Comparison of ENCODE assay signal across 10 cellular contexts in genomic region chr6:2902470-2902762, GRCh38. TPM values are rescaled to one million over a fixed set of nuclear protein-coding genes. Genes with fewer than 3 reads are reported as not detected.
A peak's percentile ranks its signal among the peaks of the same experiment; 100 is the strongest.
DNase-seq lines count a peak whose midpoint lies in the region; ATAC-seq and TF ChIP-seq lines count a peak whose summit lies in the region.
"Had no signal": no experiment of that assay in that cellular context is flagged by ENCODE, and none has a peak within 500 bp of the region (broad histone marks: within the 10 kb centered on the region; RNA-seq: fewer than 3 reads in every experiment).

No MANE protein-coding gene starts in this region.

- H3K27ac ChIP-seq in SK-N-SH (ENCODE audit: low read depth in 2 of 2, low read length in 1 of 2): no peak overlapping the region
- H3K27ac ChIP-seq in cingulate gyrus (ENCODE audit: low read depth, low read length): peak overlapping the region; percentile 79
- H3K27ac ChIP-seq in lung (ENCODE audit: low read depth in 1 of 2, low read length in 1 of 2): peak overlapping the region; percentile 77 to 97
- H3K27ac ChIP-seq in temporal lobe (ENCODE audit: low read depth, low read length): peak overlapping the region; percentile 75
- H3K27ac ChIP-seq: 22Rv1 had no signal

- TF ChIP-seq RAD21 in SK-N-SH (IDR thresholded peaks at IDR 0.05; ENCODE audit: low read length): no peak

- TF ChIP-seq EP300 in SK-N-SH (IDR thresholded peaks at IDR 0.05; ENCODE audit: borderline replicate concordance in 1 of 2, low read depth in 1 of 2, low read length in 1 of 2): no peak

- no peaks in the 10 kb centered on the region; the same call in 1 of the 2 replicates for H3K27me3 ChIP-seq in SK-N-SH (ENCODE audit: insufficient read depth)
- H3K27me3 ChIP-seq in lung (ENCODE audit: control insufficient read depth, insufficient read depth): no peaks in the 10 kb centered on the region

- WGBS in SK-N-SH (ENCODE audit: low lambda C conversion rate): 46% methylated on average over 9 of the region's 9 CpGs
- WGBS in lung, 2 donors: 4 to 5% methylated on average over 9 of the region's 9 CpGs

- ATAC-seq in SK-N-SH treated with all-trans-retinoic acid at 6 μM for 48 hours: no peak
- ATAC-seq in lung (ENCODE audit: insufficient read depth, low FRiP score): peak; percentile 45
- ATAC-seq in HG03175 (IDR thresholded peaks at IDR 0.05; ENCODE audit: unreplicated experiment): no peak
- no peak for ATAC-seq in HG03442 (IDR thresholded peaks at IDR 0.05; ENCODE audit: unreplicated experiment)
- ATAC-seq in GM21717 (IDR thresholded peaks at IDR 0.05; ENCODE audit: unreplicated experiment): no peak

- H3K4me1 ChIP-seq in SK-N-SH (ENCODE audit: control insufficient read depth in 1 of 2, insufficient read depth in 2 of 2, low read depth in 1 of 2, low read length in 1 of 2) (peaks cover 0 to 8% of the 10 kb centered on the region in 2 experiments; a peak in 1 of 4 replicates), lung (ENCODE audit: control insufficient read depth in 2 of 2, insufficient read depth in 2 of 2, low read length in 2 of 2) (peaks cover 0 to 6% of the 10 kb centered on the region in 2 donors)

- H2AFZ ChIP-seq in SK-N-SH (ENCODE audit: low read depth): peak overlapping the region; percentile 29; the same call in 1 of the 2 replicates

- no peaks in the 10 kb centered on the region for H3K9me2 ChIP-seq in SK-N-SH

- H3K9me3 ChIP-seq in SK-N-SH (no peaks in the 10 kb centered on the region), lung (ENCODE audit: control insufficient read depth in 2 of 2, insufficient read depth in 1 of 2, low read length in 1 of 2) (no peaks in the 10 kb centered on the region)

- H4K20me1 ChIP-seq in SK-N-SH (ENCODE audit: insufficient read depth): no peaks in the 10 kb centered on the region

- DNase-seq in SK-N-SH (no peak), lung (ENCODE audit: low spot score) (peak; percentile 44)

- no peak overlapping the region; the same call in 1 of the 2 replicates for H3K4me2 ChIP-seq in SK-N-SH

- no peak overlapping the region for H3K9ac ChIP-seq in SK-N-SH

- H3K4me3 ChIP-seq in SK-N-SH (ENCODE audit: low read depth in 2 of 2, low read length in 1 of 2) (peak overlapping the region in 1 of 2 experiments; percentile 32; a peak in 1 of 4 replicates), lung (peak overlapping the region; percentile 79)

- TF ChIP-seq CTCF in SK-N-SH (IDR thresholded peaks at IDR 0.05) (no peak), lung (IDR thresholded peaks at IDR 0.05; ENCODE audit: control extremely low read depth, extremely low read depth) (no peak)

- H3F3A ChIP-seq in SK-N-SH (replicated peaks; ENCODE audit: insufficient read depth): no peaks in the 10 kb centered on the region

- POLR2A ChIA-PET in SK-N-SH (lab: Yijun Ruan, JAX): no interaction called here

- no peaks in the 10 kb centered on the region for H3K79me2 ChIP-seq in SK-N-SH (ENCODE audit: insufficient read depth)

- CTCF ChIA-PET in SK-N-SH (lab: Yijun Ruan, JAX): interaction anchor here (0.7 to 1.1 kb wide), 2 partner anchors 50 to 504 kb away, joined by 3 read pairs; no protein-coding TSS in a partner anchor

- H3K36me3 ChIP-seq in SK-N-SH (replicated peaks in 1 of 2; ENCODE audit: control insufficient read depth in 1 of 2, insufficient read depth in 2 of 2, low read length in 1 of 2) (no peaks in the 10 kb centered on the region), lung (ENCODE audit: control insufficient read depth in 2 of 2, insufficient read depth in 2 of 2, low read length in 2 of 2) (peaks cover 0 to 7% of the 10 kb centered on the region in 2 donors)

TF ChIP-seq in SK-N-SH, 30 proteins besides CTCF, POLR2A, EP300 and RAD21 (continues in another document):
- no peak for TF ChIP-seq USF2 (IDR thresholded peaks at IDR 0.05; ENCODE audit: borderline replicate concordance, low read depth, low read length)
- no peak for TF ChIP-seq TAF1 (IDR thresholded peaks at IDR 0.05; ENCODE audit: borderline replicate concordance, low read depth, low read length)
- TF ChIP-seq USF1 (IDR thresholded peaks at IDR 0.05; ENCODE audit: borderline replicate concordance, low read depth): no peak
- TF ChIP-seq ZBTB33 (IDR thresholded peaks at IDR 0.05; ENCODE audit: borderline replicate concordance, low read depth): no peak
- TF ChIP-seq SMC3 (IDR thresholded peaks at IDR 0.05; ENCODE audit: low read depth, low read length): no peak
- TF ChIP-seq TEAD4 (IDR thresholded peaks at IDR 0.05; ENCODE audit: borderline replicate concordance, insufficient read depth): no peak
- no peak for TF ChIP-seq CHD2 (IDR thresholded peaks at IDR 0.05; ENCODE audit: low read length, partially characterized antibody)

TF ChIP-seq in SK-N-SH treated with all-trans-retinoic acid at 6 μM for 48 hours, 23 proteins besides CTCF, POLR2A, EP300 and RAD21:
- TF ChIP-seq ZNF8 (CRISPR knock-in tag; IDR thresholded peaks at IDR 0.05) (no peak), ZC3H10 (CRISPR knock-in tag; IDR thresholded peaks at IDR 0.05) (no peak), TCF4 (CRISPR knock-in tag; IDR thresholded peaks at IDR 0.05; ENCODE audit: borderline replicate concordance) (no peak), TOX (CRISPR knock-in tag; IDR thresholded peaks at IDR 0.05; ENCODE audit: borderline replicate concordance) (no peak), OSR1 (CRISPR knock-in tag; IDR thresholded peaks at IDR 0.05) (no peak), GLIS3 (CRISPR knock-in tag; IDR thresholded peaks at IDR 0.05) (no peak), POU6F1 (CRISPR knock-in tag; IDR thresholded peaks at IDR 0.05; ENCODE audit: borderline replicate concordance, low read depth) (no peak), PPARA (CRISPR knock-in tag; IDR thresholded peaks at IDR 0.05; ENCODE audit: borderline replicate concordance) (no peak), BACH2 (CRISPR knock-in tag; IDR thresholded peaks at IDR 0.05; ENCODE audit: borderline replicate concordance) (no peak), ISL1 (CRISPR knock-in tag; IDR thresholded peaks at IDR 0.05) (no peak), ZFP3 (CRISPR knock-in tag; IDR thresholded peaks at IDR 0.05) (no peak), ESRRG (CRISPR knock-in tag; IDR thresholded peaks at IDR 0.05) (no peak), TSHZ2 (CRISPR knock-in tag; IDR thresholded peaks at IDR 0.05) (no peak), ZNF565 (CRISPR knock-in tag; conservative IDR thresholded peaks at IDR 0.05; ENCODE audit: low read depth) (no peak), SNAI2 (CRISPR knock-in tag; IDR thresholded peaks at IDR 0.05) (no peak), CREB5 (CRISPR knock-in tag; IDR thresholded peaks at IDR 0.05; ENCODE audit: low read depth) (no peak), ARNTL (CRISPR knock-in tag; IDR thresholded peaks at IDR 0.05; ENCODE audit: borderline replicate concordance, low read depth) (no peak), RARB (CRISPR knock-in tag; IDR thresholded peaks at IDR 0.05) (no peak)

RNA-seq across cellular contexts. Expression of gene SERPINB9, which starts 0.7 kb away (rescaled TPM):
- polyA plus RNA-seq in SK-N-SH (2012; rRNA removed) (0.19 and 0.28 TPM in 2 replicates), lung (10 to 100 TPM in 1 of 2 donors, 1 to 10 TPM in 1; 5.4 to 36.1 TPM)
- 0.19 and 0.24 TPM in 2 replicates for polyA plus RNA-seq in SK-N-SH (2012; cell fraction: cytosol; rRNA removed)
- polyA plus RNA-seq in SK-N-SH (2012; cell fraction: nucleus; rRNA removed): 0.19 and 0.23 TPM in 2 replicates
- total RNA-seq in lung (10 to 100 TPM; 14.0 to 33.3 TPM), temporal lobe (6.9 TPM)
- total RNA-seq: SK-MEL-5 had no signal

Comparison
In these comparisons a context has a peak if more than half of its experiments do, and no peak if none do; other contexts are left out.
1. H3K27ac ChIP-seq: peak in cingulate gyrus (single experiment), lung (2 of 2) and temporal lobe (single experiment); none in SK-N-SH (0 of 2).